In genomic region chr15:51341366-51342248, GRCh38 we compare ENCODE assay signal across 8 cellular contexts. TPM values are rescaled to one million over a fixed set of nuclear protein-coding genes. Genes with fewer than 3 reads are reported as not detected.
DNase-seq lines count a peak whose midpoint lies in the region; ATAC-seq and TF ChIP-seq lines count a peak whose summit lies in the region.

Gene GLDN (plus strand): TSS chr15:51341655. CDS start chr15:51341685, 30 bp downstream.

- H3K36me3 ChIP-seq in IMR-90 (ENCODE audit: control insufficient read depth, insufficient read depth, low read length) (no peaks in the 10 kb centered on the region), spleen (no peaks in the 10 kb centered on the region)

- DNase-seq in IMR-90 (peak; percentile 2), islet precursor cell (peak; percentile 67), spleen (no peak), cortex of kidney (lab: John Stamatoyannopoulos, UW) (no peak), OCI-M1 (lab: John Stamatoyannopoulos, UW) (no peak)

- H2AFZ ChIP-seq in IMR-90 (replicated peaks; ENCODE audit: low read length, poor library complexity) = peak within 1 kb of the TSS; percentile 76

- no peak within 1 kb of the TSS for H3K23ac ChIP-seq in IMR-90 (ENCODE audit: low read depth, low read length)

- peaks cover 0 to 2% (median 0%) of the 10 kb centered on the region in 5 experiments for H3K9me3 Mint-ChIP-seq in brain

- intact Hi-C loops in IMR-90 (cut with micrococcal nuclease) = no loop called here
- intact Hi-C loops in spleen (cut with DNase I; ENCODE audit: low total_unique reads) = no loop called here

- no peak within 1 kb of the TSS for H3K18ac ChIP-seq in IMR-90 (ENCODE audit: low read depth, low read length)

- in situ Hi-C loops in IMR-90 (cut with MboI; ENCODE audit: low sequenced_read_pairs) = no loop called here

- no peak for TF ChIP-seq POLR2A in IMR-90 (IDR thresholded peaks at IDR 0.05; ENCODE audit: low read depth, low read length)
- TF ChIP-seq POLR2A in spleen (IDR thresholded peaks at IDR 0.05) = no peak

- no peak within 1 kb of the TSS for H3K14ac ChIP-seq in IMR-90 (replicated peaks; ENCODE audit: low read depth, low read length)

- no peak within 1 kb of the TSS for H4K8ac ChIP-seq in IMR-90 (ENCODE audit: low read depth in 2 of 2, low read length in 2 of 2)

- BruUV-seq in IMR-90 (replicated peaks; lab: Mats Ljungman, UMichigan) = no TSS peak

- H3K4me1 ChIP-seq in IMR-90 (ENCODE audit: control insufficient read depth, insufficient read depth, low read length) = no peaks in the 10 kb centered on the region; the same call in 1 of the 2 replicates
- H3K4me1 ChIP-seq in spleen = peaks cover 0 to 23% (median 12%) of the 10 kb centered on the region in 6 donors

- H3K4me2 ChIP-seq in IMR-90 (ENCODE audit: low read depth, low read length) = peak within 1 kb of the TSS; percentile 42; the same call in 1 of the 2 replicates

- H4K20me1 ChIP-seq in IMR-90 (ENCODE audit: insufficient read depth, low read length) = no peaks in the 10 kb centered on the region

- H2BK5ac ChIP-seq in IMR-90 (ENCODE audit: low read depth, low read length, poor library complexity, severe bottlenecking) = no peak within 1 kb of the TSS

- ATAC-seq in IMR-90 (ENCODE audit: low read depth) (peak; percentile 87), GM18861 (IDR thresholded peaks at IDR 0.05; ENCODE audit: unreplicated experiment) (no peak), GM19463 (IDR thresholded peaks at IDR 0.05; ENCODE audit: unreplicated experiment) (no peak)

- no peak within 1 kb of the TSS for H2AK9ac ChIP-seq in IMR-90 (replicated peaks; ENCODE audit: low read depth, low read length, poor library complexity)

- H4K91ac ChIP-seq in IMR-90 (ENCODE audit: insufficient read depth, low read depth, low read length) = no peak within 1 kb of the TSS

- peak within 1 kb of the TSS; percentile 25 to 71 (median 56) for H3K4me3 Mint-ChIP-seq in brain

- no peak within 1 kb of the TSS for H3K27ac Mint-ChIP-seq in brain

- H3K4me3 ChIP-seq in IMR-90 (ENCODE audit: insufficient read depth, low read depth, low read length) (no peak within 1 kb of the TSS; the same call in 1 of the 2 replicates), spleen (peak within 1 kb of the TSS in 7 of 8 donors; percentile 2 to 62 (median 31))

- H3K9ac ChIP-seq in IMR-90 (ENCODE audit: low read depth, low read length) = no peak within 1 kb of the TSS

- TF ChIP-seq CTCF in IMR-90 (conservative IDR thresholded peaks at IDR 0.05; ENCODE audit: low read depth, low read length) (no peak), brain (conservative IDR thresholded peaks at IDR 0.05) (no peak), spleen (IDR thresholded peaks at IDR 0.05 in 8 of 11, conservative IDR thresholded peaks at IDR 0.05 in 3 of 11) (no peak)

- no peak within 1 kb of the TSS for H2BK20ac ChIP-seq in IMR-90 (ENCODE audit: low read depth, low read length)

- H3K36me3 Mint-ChIP-seq in brain = no peaks in the 10 kb centered on the region

- H2BK120ac ChIP-seq in IMR-90 (ENCODE audit: low read depth, low read length) = no peak within 1 kb of the TSS

- no peak within 1 kb of the TSS for H3K4ac ChIP-seq in IMR-90 (ENCODE audit: low read depth, low read length)

- no peak within 1 kb of the TSS for H2BK15ac ChIP-seq in IMR-90 (ENCODE audit: low read depth, low read length)

- H3K27me3 ChIP-seq in IMR-90 (ENCODE audit: control insufficient read depth, insufficient read depth, low read length) (peaks cover 61% of the 10 kb centered on the region), spleen (replicated peaks in 1 of 7) (peaks cover 0 to 56% (median 27%) of the 10 kb centered on the region in 7 donors)

- dilution Hi-C loops in IMR-90 (cut with HindIII; ENCODE audit: low sequenced_read_pairs, unreplicated experiment) = no loop called here

- H3K27ac ChIP-seq in IMR-90 (ENCODE audit: insufficient read depth, low read length) = no peak within 1 kb of the TSS
- peak within 1 kb of the TSS in 5 of 8 donors; percentile 26 to 76 (median 52) for H3K27ac ChIP-seq in spleen

- H3K27me3 Mint-ChIP-seq in brain = peaks cover 49% of the 10 kb centered on the region

- no peak within 1 kb of the TSS for H3K56ac ChIP-seq in IMR-90 (ENCODE audit: extremely low read depth, insufficient read depth, low read length)

- TF ChIP-seq RAD21 in IMR-90 (IDR thresholded peaks at IDR 0.05; ENCODE audit: low read length) = no peak

- POLR2A ChIA-PET in IMR-90 (lab: Charles Lee; ENCODE audit: unreplicated experiment) = no interaction called here

- no peaks in the 10 kb centered on the region for H3K9me3 ChIP-seq in IMR-90 (ENCODE audit: control insufficient read depth, insufficient read depth, low read length)
- H3K9me3 ChIP-seq in spleen = no peaks in the 10 kb centered on the region

- H2AK5ac ChIP-seq in IMR-90 (ENCODE audit: low read depth, low read length) = no peak within 1 kb of the TSS

- CTCF ChIA-PET in IMR-90 (lab: Yijun Ruan, JAX) = interaction anchor here (0.6 kb wide), 1 partner anchor 17 kb away, joined by 3 read pairs; no protein-coding TSS in a partner anchor

- H3K9me1 ChIP-seq in IMR-90 (ENCODE audit: insufficient read depth, low read length) = no peaks in the 10 kb centered on the region

- WGBS in IMR-90 (ENCODE audit: extremely low coverage in 2 of 2, insufficient read length in 1 of 2), 2 experiments = 2% methylated on average over 10 of the region's 76 CpGs; no CpG with 5 or more reads in 1 of the 2 experiments
- WGBS in spleen, 5 donors = 6 to 10% (median 8%) methylated on average over 36 to 76 of the region's 76 CpGs

- H4K5ac ChIP-seq in IMR-90 (ENCODE audit: low read depth, low read length) = no peak within 1 kb of the TSS

- H3K4me1 Mint-ChIP-seq in brain = peaks cover 5% of the 10 kb centered on the region

- no peaks in the 10 kb centered on the region for H3K79me1 ChIP-seq in IMR-90 (ENCODE audit: low read depth in 1 of 2, low read length in 2 of 2)

TF ChIP-seq in IMR-90, 13 proteins besides CTCF, POLR2A, EP300 and RAD21:
- TF ChIP-seq BHLHE40 (IDR thresholded peaks at IDR 0.05; ENCODE audit: low read depth, low read length) (no peak), ELK1 (IDR thresholded peaks at IDR 0.05; ENCODE audit: borderline replicate concordance, low read depth, low read length) (no peak), CEBPB (IDR thresholded peaks at IDR 0.05; ENCODE audit: low read depth, low read length) (no peak), MAZ (IDR thresholded peaks at IDR 0.05; ENCODE audit: borderline replicate concordance, low read depth, low read length) (no peak), MXI1 (IDR thresholded peaks at IDR 0.05; ENCODE audit: borderline replicate concordance, low read depth, low read length) (no peak), CHD1 (IDR thresholded peaks at IDR 0.05; ENCODE audit: low read depth, low read length) (no peak), NFE2L2 (IDR thresholded peaks at IDR 0.05; ENCODE audit: low read depth, low read length) (no peak)

RNA-seq across cellular contexts. Expression of gene GLDN, which starts in this region (rescaled TPM):
- total RNA-seq in IMR-90 (2012; rRNA removed) = under 0.01 TPM in 1 of 2 replicates, not detected in the other
- not detected in 2 replicates for polyA plus RNA-seq in IMR-90 (2012; rRNA removed)
- polyA plus RNA-seq in IMR-90 (2012; cell fraction: cytosol; rRNA removed) = 0.02 and 0.14 TPM in 2 replicates
- 0.02 TPM in 1 of 2 replicates, not detected in the other for polyA plus RNA-seq in IMR-90 (2012; cell fraction: nucleus; rRNA removed; ENCODE audit: low replicate concordance)
- polyA plus RNA-seq in brain (ENCODE audit: insufficient read depth, low read depth, low replicate concordance) = 10.0 TPM
- 10 to 100 TPM in 1 of 7 donors, 1 to 10 TPM in 6; 2.6 to 18.2 (median 4.7) TPM for total RNA-seq in spleen
- 1 to 10 TPM in 2 of 3 donors, under 1 TPM in 1; 0.94 to 2.8 (median 1.1) TPM for polyA plus RNA-seq in spleen

Comparison
In these comparisons a context has a peak if more than half of its experiments do, and no peak if none do; other contexts are left out.
1. Peak in DNase-seq, ATAC-seq and H3K4me2 ChIP-seq in IMR-90; RNA of the gene not detected or under 1 TPM.